In the genomic region with DNA sequence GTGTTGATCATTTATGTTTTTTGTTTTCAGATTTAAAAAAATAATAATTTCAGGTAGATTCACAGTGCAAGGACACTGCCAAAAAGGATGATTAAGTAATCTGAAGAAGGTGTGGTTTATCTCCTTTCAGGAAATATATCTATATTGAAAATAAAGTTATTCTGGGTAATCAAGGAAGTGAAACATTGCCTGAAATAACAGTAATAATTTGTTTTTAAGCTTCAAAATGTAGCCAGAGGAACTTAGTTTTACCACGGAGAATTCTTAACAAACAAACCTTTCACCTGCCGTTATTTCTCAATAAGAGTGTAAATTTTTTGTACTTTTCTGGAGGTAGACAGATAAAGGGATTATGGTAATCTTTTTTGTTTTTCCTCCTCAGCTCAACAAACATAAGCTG, we compare ENCODE assay signal across 25 cellular contexts. TPM values are rescaled to one million over a fixed set of nuclear protein-coding genes. Genes with fewer than 3 reads are reported as not detected.
A peak's percentile ranks its signal among the peaks of the same experiment; 100 is the strongest.
DNase-seq lines count a peak whose midpoint lies in the region; ATAC-seq, FAIRE-seq and TF ChIP-seq lines count a peak whose summit lies in the region.
"Had no signal": no experiment of that assay in that cellular context is flagged by ENCODE, and none has a peak within 500 bp of the region (broad histone marks: within the 10 kb centered on the region; RNA-seq: fewer than 3 reads in every experiment).

No MANE protein-coding gene starts in this region.

- H3K27me3 Mint-ChIP-seq in CD4-positive, alpha-beta memory T cell: no peaks in the 10 kb centered on the region
- H3K27me3 Mint-ChIP-seq in memory B cell: no peaks in the 10 kb centered on the region
- H3K27me3 Mint-ChIP-seq: brain, type B pancreatic cell had no signal

- intact Hi-C loops in CD4-positive, alpha-beta memory T cell (cut with micrococcal nuclease): loop anchor here (5.0 kb wide), 3 partner anchors 54 to 149 kb away; no protein-coding TSS in a partner anchor

- peak overlapping the region in 1 of 7 donors; percentile 45 for H3K27ac Mint-ChIP-seq in CD4-positive, alpha-beta memory T cell
- H3K27ac Mint-ChIP-seq in memory B cell: peak overlapping the region; percentile 77

- CTCF ChIA-PET in CD4-positive, alpha-beta memory T cell (lab: Charles Lee; ENCODE audit: partially characterized antibody): interaction anchor here (1.6 to 2.2 kb wide), 3 partner anchors 207 to 260 kb away, joined by 4 to 7 read pairs (median 5); no protein-coding TSS in a partner anchor

- no peaks in the 10 kb centered on the region for H3K9me2 ChIP-seq in SU-DHL-6 (replicated peaks; ENCODE audit: insufficient read depth, low read length)

- peaks cover 0 to 5% (median 3%) of the 10 kb centered on the region in 8 donors for H3K9me3 Mint-ChIP-seq in CD4-positive, alpha-beta memory T cell
- peaks cover 5% of the 10 kb centered on the region for H3K9me3 Mint-ChIP-seq in memory B cell
- H3K9me3 Mint-ChIP-seq: immature natural killer cell, type B pancreatic cell had no signal

- H3K4me3 Mint-ChIP-seq in CD4-positive, alpha-beta memory T cell: peak overlapping the region in 5 of 8 donors; percentile 29 to 95 (median 34)
- peak overlapping the region; percentile 71 for H3K4me3 Mint-ChIP-seq in memory B cell

- H3K36me3 ChIP-seq in BLaER1: peaks cover 19% of the 10 kb centered on the region
- no peaks in the 10 kb centered on the region for H3K36me3 ChIP-seq in CD4-positive, alpha-beta memory T cell (ENCODE audit: insufficient read depth, low read length)
- peaks cover 8% of the 10 kb centered on the region; the same call in 1 of the 2 replicates for H3K36me3 ChIP-seq in SU-DHL-6 (ENCODE audit: low read length)

- H3F3A ChIP-seq in SU-DHL-6 (ENCODE audit: insufficient read depth): 0 out of 2 replicates have a peak, but pooled peaks cover 4% of the 10 kb centered on the region

- no peak for FAIRE-seq in urothelium cell line (lab: Jason Lieb, UNC)
- FAIRE-seq: D721Med, RCC 7860 had no signal

- H3K27ac ChIP-seq in BLaER1 (no peak overlapping the region), SU-DHL-6 (ENCODE audit: low read depth, low read length) (no peak overlapping the region)
- no peak overlapping the region for H3K27ac ChIP-seq in CD4-positive, alpha-beta memory T cell (ENCODE audit: low read depth, low read length)
- H3K27ac ChIP-seq: C4-2B, dorsolateral prefrontal cortex had no signal

- peaks cover 24 to 34% of the 10 kb centered on the region in 2 donors for H3K36me3 Mint-ChIP-seq in CD4-positive, alpha-beta memory T cell
- H3K36me3 Mint-ChIP-seq in memory B cell: peaks cover 23% of the 10 kb centered on the region

- no peak overlapping the region for H2AFZ ChIP-seq in SU-DHL-6 (ENCODE audit: low read depth, low read length, severe bottlenecking)

- H3K27me3 ChIP-seq in BLaER1 (no peaks in the 10 kb centered on the region), SU-DHL-6 (ENCODE audit: low read length) (no peaks in the 10 kb centered on the region)
- no peaks in the 10 kb centered on the region for H3K27me3 ChIP-seq in CD4-positive, alpha-beta memory T cell (ENCODE audit: insufficient read depth, low read length)
- H3K27me3 ChIP-seq: dorsolateral prefrontal cortex had no signal

- TF ChIP-seq CTCF in SU-DHL-6 (IDR thresholded peaks at IDR 0.05; ENCODE audit: insufficient read depth, low read length, poor library complexity, severe bottlenecking): no peak

- no peak overlapping the region for H3K9ac ChIP-seq in BLaER1
- H3K9ac ChIP-seq in SU-DHL-6 (ENCODE audit: low read length): no peak overlapping the region

- no peak overlapping the region for H3K4me3 ChIP-seq in BLaER1
- H3K4me3 ChIP-seq in CD4-positive, alpha-beta memory T cell (ENCODE audit: low read length in 2 of 2): no peak overlapping the region
- no peak overlapping the region for H3K4me3 ChIP-seq in SU-DHL-6 (ENCODE audit: insufficient read depth, low read length, poor library complexity, severe bottlenecking)

- no peak for ATAC-seq in memory B cell (ENCODE audit: low read depth)
- no peak for ATAC-seq in HG02938 (IDR thresholded peaks at IDR 0.05; ENCODE audit: unreplicated experiment)
- ATAC-seq: left lobe of liver had no signal

- H3K4me2 ChIP-seq in BLaER1 (peak overlapping the region; percentile 36), SU-DHL-6 (ENCODE audit: low read depth, low read length, poor library complexity, severe bottlenecking) (peak overlapping the region; percentile 64)

- peaks cover 45 to 75% (median 60%) of the 10 kb centered on the region in 4 donors for H3K4me1 Mint-ChIP-seq in CD4-positive, alpha-beta memory T cell
- H3K4me1 Mint-ChIP-seq in memory B cell: peaks cover 42% of the 10 kb centered on the region

- H3K79me2 ChIP-seq in SU-DHL-6 (ENCODE audit: insufficient read depth, low read length): peaks cover 73% of the 10 kb centered on the region

- H3K4me1 ChIP-seq in BLaER1: peaks cover 32% of the 10 kb centered on the region
- peaks cover 58% of the 10 kb centered on the region for H3K4me1 ChIP-seq in CD4-positive, alpha-beta memory T cell (ENCODE audit: insufficient read depth, low read length)

- POLR2A ChIA-PET in CD4-positive, alpha-beta memory T cell (lab: Charles Lee; ENCODE audit: partially characterized antibody): interaction anchor here (2.0 to 6.3 kb wide), 2 partner anchors 101 to 209 kb away, joined by 5 to 77 read pairs; a partner anchor contains a TSS

- H4K20me1 ChIP-seq in BLaER1 (no peaks in the 10 kb centered on the region), SU-DHL-6 (ENCODE audit: low read depth, low read length) (no peaks in the 10 kb centered on the region)

- H3K9me3 ChIP-seq in BLaER1: peaks cover 19% of the 10 kb centered on the region; the same call in 1 of the 2 replicates
- H3K9me3 ChIP-seq in CD4-positive, alpha-beta memory T cell (ENCODE audit: control insufficient read depth in 1 of 2, low read length in 2 of 2): no peaks in the 10 kb centered on the region
- no peaks in the 10 kb centered on the region for H3K9me3 ChIP-seq in SU-DHL-6 (ENCODE audit: insufficient read depth, low read length)

- no peak for DNase-seq in CD4-positive, alpha-beta memory T cell
- no peak for DNase-seq in memory B cell (ENCODE audit: low spot score in 2 of 2)
- no peak for DNase-seq in HT-29 (ENCODE audit: low spot score)
- DNase-seq in urothelium cell line (ENCODE audit: low spot score): no peak
- DNase-seq: activated CD4-positive, alpha-beta T cell treated with anti-CD3 and anti-CD28 coated beads, Interleukin-2, amount 50 U/mL, for 4 hours; activated CD8-positive, alpha-beta memory T cell treated with anti-CD3 and anti-CD28 coated beads, Interleukin-2, amount 50 U/mL, for 4 hours; activated gamma-delta T cell treated with Interleukin-2 at 50 U/mL for 16 hours; cerebellar nuclear complex; dorsolateral prefrontal cortex; hypothalamus; immature natural killer cell; IMR-90; mesendoderm; NCI-H1105 treated with DMSO at 0.1 percent for 48 hours; NCI-H1930; NCI-H526 treated with DMSO at 0.1 percent for 48 hours had no signal

RNA-seq across cellular contexts. Expression of a gene that starts 2.9 kb away (rescaled TPM):
- 10 to 100 TPM; 49.3 to 58.3 TPM for total RNA-seq in CD4-positive, alpha-beta memory T cell
- polyA plus RNA-seq in CD4-positive, alpha-beta memory T cell: 10 to 100 TPM; 39.1 to 51.6 TPM
- 9.5 and 9.9 TPM in 2 replicates for total RNA-seq in HT-29 (2014; rRNA removed; shearing (Covaris generic))
